In genomic region chr7:44213872-44214595, GRCh38 we compare ENCODE assay signal across 10 cellular contexts. TPM values are rescaled to one million over a fixed set of nuclear protein-coding genes. Genes with fewer than 3 reads are reported as not detected.
DNase-seq lines count a peak whose midpoint lies in the region; ATAC-seq lines count a peak whose summit lies in the region.
"Had no signal": no experiment of that assay in that cellular context is flagged by ENCODE, and none has a peak within 500 bp of the region (broad histone marks: within the 10 kb centered on the region; RNA-seq: fewer than 3 reads in every experiment).

No MANE protein-coding gene starts in this region.

- no peak overlapping the region for H3K4me3 ChIP-seq in HUES48 (ENCODE audit: low read depth, low read length)
- H3K4me3 ChIP-seq: ovary had no signal

- DNase-seq in DMS53 treated with DMSO at 0.1 percent for 48 hours (lab: John Stamatoyannopoulos, UW; ENCODE audit: unreplicated experiment) = peak; percentile 70
- DNase-seq in NOMO-1 treated with DMSO at 0.1 percent for 48 hours (lab: John Stamatoyannopoulos, UW; ENCODE audit: unreplicated experiment) = peak; percentile 55
- DNase-seq in dermis blood vessel endothelial cell = peak; percentile 66
- DNase-seq in naive B cell = no peak
- DNase-seq: T-cell had no signal

- peaks cover 43% of the 10 kb centered on the region for H3K36me3 ChIP-seq in HUES48 (ENCODE audit: control insufficient read depth, insufficient read depth, low read length)
- H3K36me3 ChIP-seq: ovary had no signal

- H3K9ac ChIP-seq in HUES48 (ENCODE audit: low read depth, low read length) = no peak overlapping the region

- peaks cover 16% of the 10 kb centered on the region; the same call in 1 of the 2 replicates for H3K4me1 ChIP-seq in HUES48 (ENCODE audit: control insufficient read depth, insufficient read depth, low read length)

- ATAC-seq in naive B cell (ENCODE audit: low read depth in 2 of 2) = peak in 1 of 2 donors; percentile 28
- no peak for ATAC-seq in HG03354 (IDR thresholded peaks at IDR 0.05; ENCODE audit: poor library complexity, severe bottlenecking, unreplicated experiment)
- ATAC-seq in GM21786 (IDR thresholded peaks at IDR 0.05; ENCODE audit: unreplicated experiment) = no peak
- no peak for ATAC-seq in GM19324 (IDR thresholded peaks at IDR 0.05; ENCODE audit: low FRiP score, unreplicated experiment)

- H3K27me3 ChIP-seq in HUES48 (ENCODE audit: control insufficient read depth, insufficient read depth, low read length) = no peaks in the 10 kb centered on the region
- H3K27me3 ChIP-seq: ovary had no signal

- H3K9me3 ChIP-seq in HUES48 (ENCODE audit: control insufficient read depth, insufficient read depth, low read length) = no peaks in the 10 kb centered on the region
- H3K9me3 ChIP-seq: ovary had no signal

- H3K4me1 Mint-ChIP-seq in naive B cell = peaks cover 10 to 12% (median 11%) of the 10 kb centered on the region in 3 donors

- peaks cover 6 to 18% of the 10 kb centered on the region in 2 donors for H3K36me3 Mint-ChIP-seq in naive B cell

- no peaks in the 10 kb centered on the region for H3K27me3 Mint-ChIP-seq in naive B cell
- H3K27me3 Mint-ChIP-seq: T-cell had no signal

- peak overlapping the region; percentile 57 to 88 (median 67) for H3K27ac Mint-ChIP-seq in naive B cell

- peak overlapping the region; percentile 69 for H3K27ac ChIP-seq in HUES48 (ENCODE audit: low read depth, low read length)
- H3K27ac ChIP-seq: ovary had no signal

- no peak overlapping the region for H3K4me3 Mint-ChIP-seq in naive B cell
- H3K4me3 Mint-ChIP-seq: T-cell had no signal

- H3K9me3 Mint-ChIP-seq in naive B cell = no peaks in the 10 kb centered on the region
- H3K9me3 Mint-ChIP-seq: T-cell had no signal

RNA-seq across cellular contexts. Expression of gene YKT6, which starts 13.3 kb away (rescaled TPM):
- 77.9 and 93.4 TPM in 2 replicates for total RNA-seq in dermis blood vessel endothelial cell
- polyA plus RNA-seq in naive B cell (ENCODE audit: low read depth in 6 of 6) = 10 to 100 TPM; 21.5 to 41.9 (median 31.0) TPM

RNA-seq across cellular contexts. Expression of gene GCK, which starts 24.8 kb away (rescaled TPM):
- total RNA-seq in dermis blood vessel endothelial cell = 0.23 TPM in 1 of 2 replicates, not detected in the other
- polyA plus RNA-seq in naive B cell (ENCODE audit: low read depth in 6 of 6) = 1 to 10 TPM in 2 of 6 donors, under 1 TPM in 4; 0.29 to 4.5 (median 0.45) TPM
